In genomic region chr7:130394421-130395188, GRCh38 we compare ENCODE assay signal across 12 cellular contexts. TPM values are rescaled to one million over a fixed set of nuclear protein-coding genes. Genes with fewer than 3 reads are reported as not detected.
DNase-seq lines count a peak whose midpoint lies in the region; ATAC-seq and TF ChIP-seq lines count a peak whose summit lies in the region.
"Had no signal": no experiment of that assay in that cellular context is flagged by ENCODE, and none has a peak within 500 bp of the region (broad histone marks: within the 10 kb centered on the region; RNA-seq: fewer than 3 reads in every experiment).

No MANE protein-coding gene starts in this region.

- H3K36me3 ChIP-seq in CD4-positive, alpha-beta memory T cell (ENCODE audit: insufficient read depth, low read length): no peaks in the 10 kb centered on the region
- H3K36me3 ChIP-seq in MG63: no peaks in the 10 kb centered on the region
- H3K36me3 ChIP-seq: tibial artery had no signal

- H3K27ac Mint-ChIP-seq in CD4-positive, alpha-beta memory T cell: peak overlapping the region; percentile 3 to 85 (median 53)
- H3K27ac Mint-ChIP-seq in mesothelial cell of epicardium: peak overlapping the region; percentile 73

- POLR2A ChIA-PET in CD4-positive, alpha-beta memory T cell (lab: Charles Lee; ENCODE audit: partially characterized antibody): interaction anchor here (1.0 to 1.3 kb wide), 3 partner anchors 10 to 190 kb away, joined by 3 to 7 read pairs (median 3); partner anchors contain the start of gene TMEM209

- no peak overlapping the region for H3K27ac ChIP-seq in CD4-positive, alpha-beta memory T cell (ENCODE audit: low read depth, low read length)

- H3K4me1 Mint-ChIP-seq in CD4-positive, alpha-beta memory T cell: peaks cover 11 to 18% (median 13%) of the 10 kb centered on the region in 4 donors
- H3K4me1 Mint-ChIP-seq in mesothelial cell of epicardium: peaks cover 79% of the 10 kb centered on the region

- no peak overlapping the region for H3K4me3 ChIP-seq in CD4-positive, alpha-beta memory T cell (ENCODE audit: low read length in 2 of 2)
- H3K4me3 ChIP-seq in MG63: no peak overlapping the region

- intact Hi-C loops in CD4-positive, alpha-beta memory T cell (cut with micrococcal nuclease): no loop called here

- H3K9me3 Mint-ChIP-seq in CD4-positive, alpha-beta memory T cell: no peaks in the 10 kb centered on the region
- no peaks in the 10 kb centered on the region for H3K9me3 Mint-ChIP-seq in mesothelial cell of epicardium

- CTCF ChIA-PET in CD4-positive, alpha-beta memory T cell (lab: Charles Lee; ENCODE audit: partially characterized antibody): interaction anchor here (0.6 to 1.3 kb wide), 6 partner anchors 17 to 364 kb away, joined by 3 read pairs; partner anchors contain the start of gene TMEM209

- no peak for TF ChIP-seq CTCF in mesothelial cell of epicardium (IDR thresholded peaks at IDR 0.05; ENCODE audit: unreplicated experiment)

- H3K4me3 Mint-ChIP-seq in CD4-positive, alpha-beta memory T cell: peak overlapping the region in 7 of 8 donors; percentile 29 to 76 (median 68)
- no peak overlapping the region for H3K4me3 Mint-ChIP-seq in mesothelial cell of epicardium

- ATAC-seq in GM21515 (IDR thresholded peaks at IDR 0.05; ENCODE audit: unreplicated experiment): no peak

- no peaks in the 10 kb centered on the region for H3K27me3 ChIP-seq in CD4-positive, alpha-beta memory T cell (ENCODE audit: insufficient read depth, low read length)
- H3K27me3 ChIP-seq in MG63: no peaks in the 10 kb centered on the region
- H3K27me3 ChIP-seq: tibial artery had no signal

- in situ Hi-C loops in KBM-7 (cut with MboI; ENCODE audit: low pct_unique_long_range_greater_than_20kb, low sequenced_read_pairs): no loop called here

- no peaks in the 10 kb centered on the region for H3K9me3 ChIP-seq in CD4-positive, alpha-beta memory T cell (ENCODE audit: control insufficient read depth in 1 of 2, low read length in 2 of 2)
- no peaks in the 10 kb centered on the region for H3K9me3 ChIP-seq in MG63
- H3K9me3 ChIP-seq: Caco-2, tibial artery had no signal

- peaks cover 13% of the 10 kb centered on the region for H3K4me1 ChIP-seq in CD4-positive, alpha-beta memory T cell (ENCODE audit: insufficient read depth, low read length)

- H3K27me3 Mint-ChIP-seq in CD4-positive, alpha-beta memory T cell: no peaks in the 10 kb centered on the region
- H3K27me3 Mint-ChIP-seq in mesothelial cell of epicardium (ENCODE audit: low read depth): no peaks in the 10 kb centered on the region

- peaks cover 3 to 18% of the 10 kb centered on the region in 2 donors for H3K36me3 Mint-ChIP-seq in CD4-positive, alpha-beta memory T cell
- peaks cover 4% of the 10 kb centered on the region for H3K36me3 Mint-ChIP-seq in mesothelial cell of epicardium

- DNase-seq in CD4-positive, alpha-beta memory T cell: peak in 4 of 5 donors; percentile 11 to 43 (median 32)
- DNase-seq in KBM-7: peak; percentile 73
- peak; percentile 41 for DNase-seq in activated CD8-positive, alpha-beta memory T cell treated with anti-CD3 and anti-CD28 coated beads, Interleukin-2, amount 50 U/mL, for 4 hours
- no peak for DNase-seq in mesothelial cell of epicardium (ENCODE audit: low spot score in 2 of 2, unreplicated experiment in 2 of 2)
- no peak for DNase-seq in NCI-H1694 treated with DMSO at 0.1 percent for 48 hours (lab: John Stamatoyannopoulos, UW)
- no peak for DNase-seq in MG63
- DNase-seq in AG08396 (ENCODE audit: low spot score): no peak
- DNase-seq: Caco-2, NCI-H146, SIG-M5, tibial artery had no signal

RNA-seq across cellular contexts. Expression of gene CPA1, which starts 14.3 kb away (rescaled TPM):
- total RNA-seq in CD4-positive, alpha-beta memory T cell: not detected
- not detected for polyA plus RNA-seq in CD4-positive, alpha-beta memory T cell
- 0.75 to 1.4 TPM (median 1.1 TPM) in 3 replicates for total RNA-seq in mesothelial cell of epicardium
- total RNA-seq in MG63 (2014; rRNA removed; shearing (Covaris generic); ENCODE audit: low replicate concordance): not detected in 2 replicates
- total RNA-seq: Caco-2 had no signal

RNA-seq across cellular contexts. Expression of gene CEP41, which starts 46.2 kb away (rescaled TPM):
- total RNA-seq in CD4-positive, alpha-beta memory T cell: 1 to 10 TPM; 6.0 to 7.3 TPM
- polyA plus RNA-seq in CD4-positive, alpha-beta memory T cell: 10 to 100 TPM; 16.3 to 20.9 TPM
- 21.7 to 22.5 TPM (median 22.1 TPM) in 3 replicates for total RNA-seq in mesothelial cell of epicardium
- 13.1 and 20.4 TPM in 2 replicates for total RNA-seq in MG63 (2014; rRNA removed; shearing (Covaris generic); ENCODE audit: low replicate concordance)

RNA-seq across cellular contexts. Expression of gene CPA5, which starts 50.0 kb away (rescaled TPM):
- not detected for total RNA-seq in CD4-positive, alpha-beta memory T cell
- polyA plus RNA-seq in CD4-positive, alpha-beta memory T cell: 10 to 100 TPM; 12.3 to 23.7 TPM
- total RNA-seq in mesothelial cell of epicardium: 0.58 TPM in 1 of 3 replicates, not detected in the others
- total RNA-seq in MG63 (2014; rRNA removed; shearing (Covaris generic); ENCODE audit: low replicate concordance): 0.13 TPM in 1 of 2 replicates, not detected in the other
- total RNA-seq: Caco-2 had no signal

Comparison
In these comparisons a context has a peak if more than half of its experiments do, and no peak if none do; other contexts are left out.
1. DNase-seq: peak in CD4-positive, alpha-beta memory T cell (4 of 5), KBM-7 (single experiment) and activated CD8-positive, alpha-beta memory T cell treated with anti-CD3 and anti-CD28 coated beads, Interleukin-2, amount 50 U/mL, for 4 hours (single experiment); none in mesothelial cell of epicardium (0 of 2), NCI-H1694 treated with DMSO at 0.1 percent for 48 hours (single experiment), MG63 (single experiment) and AG08396 (single experiment).